In genomic region chr2:233400341-233400740, GRCh38 we compare ENCODE assay signal across 13 cellular contexts. TPM values are rescaled to one million over a fixed set of nuclear protein-coding genes. Genes with fewer than 3 reads are reported as not detected.
DNase-seq lines count a peak whose midpoint lies in the region; ATAC-seq and TF ChIP-seq lines count a peak whose summit lies in the region.
"Had no signal": no experiment of that assay in that cellular context is flagged by ENCODE, and none has a peak within 500 bp of the region (broad histone marks: within the 10 kb centered on the region; RNA-seq: fewer than 3 reads in every experiment).

No MANE protein-coding gene starts in this region.

- no peak overlapping the region for H3K4me3 ChIP-seq in BLaER1
- H3K4me3 ChIP-seq: GM12878 had no signal

- H3K9ac ChIP-seq in BLaER1 (peak overlapping the region; percentile 28), H9 (ENCODE audit: extremely low read depth, insufficient read length, low read length) (no peak overlapping the region)

- H3K27me3 ChIP-seq in BLaER1 (no peaks in the 10 kb centered on the region), H9 (ENCODE audit: insufficient read depth, low read length) (no peaks in the 10 kb centered on the region)
- H3K27me3 ChIP-seq: BE2C had no signal

- DNase-seq in H9 (no peak), SKM-1 treated with dmso at 0.1 percent for 144 hours (lab: John Stamatoyannopoulos, UW; ENCODE audit: unreplicated experiment) (no peak), NCI-H446 (lab: John Stamatoyannopoulos, UW) (no peak), NCI-H187 treated with DMSO at 0.1 percent for 48 hours (lab: John Stamatoyannopoulos, UW) (no peak), NAMALWA (ENCODE audit: low spot score) (no peak)
- no peak for DNase-seq in activated T-helper 2 cell treated with anti-CD3 and anti-CD28 coated beads, Interferon-gamma antibody, Interleukin-2, Interleukin-4, amounts not matched to agents 10 μg/mL and 5 μg/mL and 100 μg/mL, durations not matched to agents 14 hours and 24 hours and 36 hours (ENCODE audit: low spot score)
- no peak for DNase-seq in naive thymus-derived CD8-positive, alpha-beta T cell
- DNase-seq: BE2C, kidney glomerular epithelial cell, WERI-Rb-1 had no signal

- H3K23ac ChIP-seq in H9 (ENCODE audit: insufficient read length, low read depth, low read length) = no peak overlapping the region

- no peaks in the 10 kb centered on the region; the same call in 1 of the 2 replicates for H3K9me3 ChIP-seq in BLaER1
- H3K9me3 ChIP-seq in H9 (ENCODE audit: control insufficient read depth, low read depth, low read length) = no peaks in the 10 kb centered on the region
- H3K9me3 ChIP-seq: BE2C had no signal

- peak overlapping the region; percentile 40 to 74 (median 64); a peak in 1 of 7 replicates for H3K27ac Mint-ChIP-seq in H9
- peak overlapping the region; percentile 80 for H3K27ac Mint-ChIP-seq in activated T-helper 2 cell treated with anti-CD3 and anti-CD28 coated beads, Interferon-gamma antibody, Interleukin-2, Interleukin-4, amounts not matched to agents 10 μg/mL and 5 μg/mL and 100 μg/mL, durations not matched to agents 14 hours and 24 hours and 36 hours
- peak overlapping the region; percentile 72 to 95 (median 92) for H3K27ac Mint-ChIP-seq in naive thymus-derived CD8-positive, alpha-beta T cell

- H3K27ac ChIP-seq in BLaER1 = peak overlapping the region; percentile 67
- H3K27ac ChIP-seq in H9 (ENCODE audit: insufficient read length, low read depth, low read length) = no peak overlapping the region
- H3K27ac ChIP-seq: epithelial cell of prostate, WERI-Rb-1 had no signal

- no peak overlapping the region for H2BK120ac ChIP-seq in H9 (ENCODE audit: low read depth, low read length, poor library complexity, severe bottlenecking)

- intact Hi-C loops in activated T-helper 2 cell treated with anti-CD3 and anti-CD28 coated beads, Interferon-gamma antibody, Interleukin-2, Interleukin-4, amounts not matched to agents 10 μg/mL and 5 μg/mL and 100 μg/mL, durations not matched to agents 14 hours and 24 hours and 36 hours (cut with micrococcal nuclease) = no loop called here

- H3K27me3 Mint-ChIP-seq in H9 (ENCODE audit: low read depth) = no peaks in the 10 kb centered on the region
- H3K27me3 Mint-ChIP-seq in activated T-helper 2 cell treated with anti-CD3 and anti-CD28 coated beads, Interferon-gamma antibody, Interleukin-2, Interleukin-4, amounts not matched to agents 10 μg/mL and 5 μg/mL and 100 μg/mL, durations not matched to agents 14 hours and 24 hours and 36 hours (ENCODE audit: low read depth) = no peaks in the 10 kb centered on the region
- H3K27me3 Mint-ChIP-seq in naive thymus-derived CD8-positive, alpha-beta T cell = no peaks in the 10 kb centered on the region

- no peak overlapping the region for H4K5ac ChIP-seq in H9 (ENCODE audit: insufficient read length, low read depth, low read length)

- H2BK12ac ChIP-seq in H9 (ENCODE audit: insufficient read length, low read depth, low read length) = no peak overlapping the region

- H3K4me3 Mint-ChIP-seq in H9 = no peak overlapping the region
- H3K4me3 Mint-ChIP-seq in activated T-helper 2 cell treated with anti-CD3 and anti-CD28 coated beads, Interferon-gamma antibody, Interleukin-2, Interleukin-4, amounts not matched to agents 10 μg/mL and 5 μg/mL and 100 μg/mL, durations not matched to agents 14 hours and 24 hours and 36 hours (ENCODE audit: low read depth) = peak overlapping the region; percentile 33
- peak overlapping the region; percentile 61 to 83 (median 74) for H3K4me3 Mint-ChIP-seq in naive thymus-derived CD8-positive, alpha-beta T cell

- H3K4me2 ChIP-seq in BLaER1 (peak overlapping the region; percentile 46), H9 (ENCODE audit: insufficient read depth, insufficient read length, low read length) (no peak overlapping the region)

- 0 out of 2 replicates have a peak overlapping the region, but pooled peaks have one; percentile 19 for H3K14ac ChIP-seq in H9 (ENCODE audit: insufficient read depth, low read length)

- H2AFZ ChIP-seq in H9 (ENCODE audit: low read length) = no peak overlapping the region

- no peak overlapping the region for H4K8ac ChIP-seq in H9 (replicated peaks; ENCODE audit: insufficient read length, low read depth, low read length)

- H3K23me2 ChIP-seq in H9 (ENCODE audit: insufficient read length, low read depth, low read length, poor library complexity, severe bottlenecking) = no peaks in the 10 kb centered on the region

- H3K4ac ChIP-seq in H9 (ENCODE audit: low read depth, low read length) = no peak overlapping the region

- no peak overlapping the region for H2AK5ac ChIP-seq in H9 (ENCODE audit: insufficient read length, low read length)

- no peaks in the 10 kb centered on the region; a peak in 1 of 5 replicates for H3K9me3 Mint-ChIP-seq in H9
- H3K9me3 Mint-ChIP-seq in activated T-helper 2 cell treated with anti-CD3 and anti-CD28 coated beads, Interferon-gamma antibody, Interleukin-2, Interleukin-4, amounts not matched to agents 10 μg/mL and 5 μg/mL and 100 μg/mL, durations not matched to agents 14 hours and 24 hours and 36 hours = no peaks in the 10 kb centered on the region
- peaks cover 0 to 2% (median 0%) of the 10 kb centered on the region in 9 donors for H3K9me3 Mint-ChIP-seq in naive thymus-derived CD8-positive, alpha-beta T cell

- peaks cover 87% of the 10 kb centered on the region for H4K20me1 ChIP-seq in BLaER1
- H4K20me1 ChIP-seq in H9 (ENCODE audit: control insufficient read depth, insufficient read depth, insufficient read length) = no peaks in the 10 kb centered on the region

- peaks cover 95% of the 10 kb centered on the region for H3K36me3 ChIP-seq in BLaER1
- H3K36me3 ChIP-seq: WERI-Rb-1 had no signal

- no peak for TF ChIP-seq CTCF in H9 (conservative IDR thresholded peaks at IDR 0.05)

- H3K79me2 ChIP-seq in H9 (ENCODE audit: insufficient read depth, low read length) = no peaks in the 10 kb centered on the region

- peaks cover 48% of the 10 kb centered on the region for H3K4me1 ChIP-seq in BLaER1
- no peaks in the 10 kb centered on the region; the same call in 1 of the 2 replicates for H3K4me1 ChIP-seq in H9 (ENCODE audit: insufficient read depth, low read length)
- H3K4me1 ChIP-seq: BE2C had no signal

- peak; percentile 20 to 24 for ATAC-seq in naive thymus-derived CD8-positive, alpha-beta T cell
- ATAC-seq: GM12878 had no signal

- H2BK15ac ChIP-seq in H9 (ENCODE audit: low read depth, low read length) = no peak overlapping the region

- H2BK5ac ChIP-seq in H9 (ENCODE audit: insufficient read length, low read length) = no peak overlapping the region

- H3K18ac ChIP-seq in H9 (ENCODE audit: insufficient read length, low read depth, low read length) = no peak overlapping the region

- peaks cover 0 to 14% (median 8%) of the 10 kb centered on the region in 3 experiments; a peak in 5 of 7 replicates for H3K36me3 Mint-ChIP-seq in H9 (ENCODE audit: insufficient read depth in 1 of 3, low read depth in 3 of 3)
- H3K36me3 Mint-ChIP-seq in activated T-helper 2 cell treated with anti-CD3 and anti-CD28 coated beads, Interferon-gamma antibody, Interleukin-2, Interleukin-4, amounts not matched to agents 10 μg/mL and 5 μg/mL and 100 μg/mL, durations not matched to agents 14 hours and 24 hours and 36 hours (ENCODE audit: low read depth) = peaks cover 43% of the 10 kb centered on the region
- H3K36me3 Mint-ChIP-seq in naive thymus-derived CD8-positive, alpha-beta T cell = peaks cover 5 to 41% (median 12%) of the 10 kb centered on the region in 3 donors

- H2BK20ac ChIP-seq in H9 (ENCODE audit: low read depth, low read length, poor library complexity, severe bottlenecking) = no peak overlapping the region

- H3K4me1 Mint-ChIP-seq in H9 = peaks cover 19 to 21% of the 10 kb centered on the region in 2 experiments
- peaks cover 39% of the 10 kb centered on the region for H3K4me1 Mint-ChIP-seq in activated T-helper 2 cell treated with anti-CD3 and anti-CD28 coated beads, Interferon-gamma antibody, Interleukin-2, Interleukin-4, amounts not matched to agents 10 μg/mL and 5 μg/mL and 100 μg/mL, durations not matched to agents 14 hours and 24 hours and 36 hours (ENCODE audit: low read depth)
- peaks cover 46 to 84% (median 82%) of the 10 kb centered on the region in 4 donors for H3K4me1 Mint-ChIP-seq in naive thymus-derived CD8-positive, alpha-beta T cell

- no peak overlapping the region for H4K91ac ChIP-seq in H9 (ENCODE audit: insufficient read length, low read depth, low read length)

- no peak overlapping the region for H3K56ac ChIP-seq in H9 (ENCODE audit: insufficient read length, low read depth, low read length)

- POLR2A ChIA-PET in naive thymus-derived CD8-positive, alpha-beta T cell (lab: Charles Lee) = interaction anchor here (0.9 to 14.1 kb wide), 8 partner anchors 10 to 133 kb away, joined by 4 to 292 read pairs (median 10); partner anchors contain the start of gene DGKD

- H3T11ph ChIP-seq in H9 (ENCODE audit: low read length) = no peak overlapping the region

- H3K79me1 ChIP-seq in H9 (ENCODE audit: insufficient read depth, low read depth, low read length, poor library complexity, severe bottlenecking) = no peaks in the 10 kb centered on the region

- WGBS in H9 (ENCODE audit: extremely low coverage, insufficient read length, low lambda C conversion rate) = no CpG with 5 or more reads among the region's 6 CpGs

RNA-seq across cellular contexts. Expression of gene DGKD, which starts 46.0 kb away (rescaled TPM):
- total RNA-seq in H9 (2021) = 18.1 and 20.7 TPM in 2 replicates
- total RNA-seq in activated T-helper 2 cell treated with anti-CD3 and anti-CD28 coated beads, Interferon-gamma antibody, Interleukin-2, Interleukin-4, amounts not matched to agents 10 μg/mL and 5 μg/mL and 100 μg/mL, durations not matched to agents 14 hours and 24 hours and 36 hours = 52.3 and 58.3 TPM in 2 replicates
- 100 to 1,000 TPM; 300 to 315 TPM for total RNA-seq in naive thymus-derived CD8-positive, alpha-beta T cell
- 10 to 100 TPM; 29.3 to 44.5 (median 31.6) TPM for polyA plus RNA-seq in naive thymus-derived CD8-positive, alpha-beta T cell

Comparison
In these comparisons a context has a peak if more than half of its experiments do, and no peak if none do; other contexts are left out.
1. H3K4me3 Mint-ChIP-seq: peak in activated T-helper 2 cell treated with anti-CD3 and anti-CD28 coated beads, Interferon-gamma antibody, Interleukin-2, Interleukin-4, amounts not matched to agents 10 μg/mL and 5 μg/mL and 100 μg/mL, durations not matched to agents 14 hours and 24 hours and 36 hours (single experiment) and naive thymus-derived CD8-positive, alpha-beta T cell (10 of 10); none in H9 (0 of 2).
2. Peak in every context shown above with its lines, with median percentiles within 50 percentile points of each other: H3K27ac Mint-ChIP-seq.